In genomic region chr11:34461215-34461614, GRCh38 we compare ENCODE assay signal across 1 cellular context.
TF ChIP-seq lines count a peak whose summit lies in the region.

No MANE protein-coding gene starts in this region.

TF ChIP-seq in HepG2, 621 proteins besides CTCF, POLR2A, EP300 and RAD21:
- TF ChIP-seq ZSCAN30 (CRISPR knock-in tag; IDR thresholded peaks at IDR 0.05) (no peak), ZBTB38 (CRISPR knock-in tag; IDR thresholded peaks at IDR 0.05) (peak; percentile 57; the same call in 1 of the 2 replicates), AGO2 (optimal IDR thresholded peaks at IDR 0.05; ENCODE audit: low read depth, low read length) (peak; percentile 49)
